19 cellular contexts compared by ENCODE assay signal in genomic region chr21:28177008-28177603, GRCh38.
"Had no signal": no experiment of that assay in that cellular context is flagged by ENCODE, and none has a peak within 500 bp of the region (broad histone marks: within the 10 kb centered on the region; RNA-seq: fewer than 3 reads in every experiment).

No MANE protein-coding gene starts in this region.

- H3K27me3 Mint-ChIP-seq: activated CD8-positive, alpha-beta T cell treated with anti-CD3 and anti-CD28 coated beads for 36 hours; activated naive CD8-positive, alpha-beta T cell treated with anti-CD3 and anti-CD28 coated beads, Interleukin-2, amount 10 ng/mL, durations not matched to agents 7 days and 5 days; activated T-cell treated with anti-CD3 and anti-CD28 coated beads, Interleukin-2, amount 50 U/mL, for 24 hours; memory B cell; stimulated activated naive B cell treated with anti-CD40 and anti-IgM and Interleukin-4, amounts not matched to agents 10 μg/mL and 1 μg/mL and 100 μg/mL, for 72 hours had no signal

- H3K27ac ChIP-seq: body of pancreas, epithelial cell of prostate, ovary, thyroid gland had no signal

- H3K4me3 ChIP-seq: body of pancreas, dorsolateral prefrontal cortex, ovary, thyroid gland had no signal

- FAIRE-seq: colon had no signal

- H3K36me3 Mint-ChIP-seq: activated naive CD8-positive, alpha-beta T cell treated with anti-CD3 and anti-CD28 coated beads, Interleukin-2, amount 10 ng/mL, durations not matched to agents 7 days and 5 days; immature natural killer cell; memory B cell; naive thymus-derived CD8-positive, alpha-beta T cell; stimulated activated naive B cell treated with anti-CD40 and anti-IgM and Interleukin-4, amounts not matched to agents 10 μg/mL and 1 μg/mL and 100 μg/mL, for 72 hours had no signal

- H3K36me3 ChIP-seq: ovary, thyroid gland had no signal

- H3K4me3 Mint-ChIP-seq: activated CD8-positive, alpha-beta T cell treated with anti-CD3 and anti-CD28 coated beads for 36 hours; activated naive CD8-positive, alpha-beta T cell treated with anti-CD3 and anti-CD28 coated beads, Interleukin-2, amount 10 ng/mL, durations not matched to agents 7 days and 5 days; activated T-cell treated with anti-CD3 and anti-CD28 coated beads, Interleukin-2, amount 50 U/mL, for 24 hours; immature natural killer cell; memory B cell; naive thymus-derived CD8-positive, alpha-beta T cell; stimulated activated naive B cell treated with anti-CD40 and anti-IgM and Interleukin-4, amounts not matched to agents 10 μg/mL and 1 μg/mL and 100 μg/mL, for 72 hours had no signal

- H3K27ac Mint-ChIP-seq: activated CD8-positive, alpha-beta T cell treated with anti-CD3 and anti-CD28 coated beads for 36 hours; activated naive CD8-positive, alpha-beta T cell treated with anti-CD3 and anti-CD28 coated beads, Interleukin-2, amount 10 ng/mL, durations not matched to agents 7 days and 5 days; activated T-cell treated with anti-CD3 and anti-CD28 coated beads, Interleukin-2, amount 50 U/mL, for 24 hours; activated T-helper 2 cell treated with anti-CD3 and anti-CD28 coated beads, Interferon-gamma antibody, Interleukin-2, Interleukin-4, amounts not matched to agents 10 μg/mL and 5 μg/mL and 100 μg/mL, durations not matched to agents 14 hours and 24 hours and 36 hours; immature natural killer cell; memory B cell; naive thymus-derived CD8-positive, alpha-beta T cell; stimulated activated naive B cell treated with anti-CD40 and anti-IgM and Interleukin-4, amounts not matched to agents 10 μg/mL and 1 μg/mL and 100 μg/mL, for 72 hours had no signal

- ATAC-seq: activated CD8-positive, alpha-beta T cell treated with anti-CD3 and anti-CD28 coated beads for 36 hours; body of pancreas; naive thymus-derived CD8-positive, alpha-beta T cell; sciatic nerve; stimulated activated naive B cell treated with anti-CD40 and anti-IgM and Interleukin-4, amounts not matched to agents 10 μg/mL and 1 μg/mL and 100 μg/mL, for 72 hours had no signal

- H3K9me3 Mint-ChIP-seq: activated T-helper 2 cell treated with anti-CD3 and anti-CD28 coated beads, Interferon-gamma antibody, Interleukin-2, Interleukin-4, amounts not matched to agents 10 μg/mL and 5 μg/mL and 100 μg/mL, durations not matched to agents 14 hours and 24 hours and 36 hours; memory B cell had no signal

- H3K27me3 ChIP-seq: dorsolateral prefrontal cortex, ovary, thyroid gland had no signal

- H3K9me3 ChIP-seq: ovary, thyroid gland had no signal

- H3K4me1 Mint-ChIP-seq: activated naive CD8-positive, alpha-beta T cell treated with anti-CD3 and anti-CD28 coated beads, Interleukin-2, amount 10 ng/mL, durations not matched to agents 7 days and 5 days; immature natural killer cell; memory B cell; naive thymus-derived CD8-positive, alpha-beta T cell; stimulated activated naive B cell treated with anti-CD40 and anti-IgM and Interleukin-4, amounts not matched to agents 10 μg/mL and 1 μg/mL and 100 μg/mL, for 72 hours had no signal

- DNase-seq: activated CD4-positive, alpha-beta T cell treated with anti-CD3 and anti-CD28 coated beads for 48 hours; activated CD4-positive, CD25-positive, alpha-beta regulatory T cell; activated CD8-positive, alpha-beta T cell treated with anti-CD3 and anti-CD28 coated beads for 36 hours; activated naive CD4-positive, alpha-beta T cell treated with Interleukin-2 at 50 U/mL for 16 hours; activated naive CD8-positive, alpha-beta T cell treated with anti-CD3 and anti-CD28 coated beads, Interleukin-2, amount 10 ng/mL, durations not matched to agents 7 days and 5 days; activated T-cell treated with anti-CD3 and anti-CD28 coated beads, Interleukin-2, amount 50 U/mL, for 24 hours; body of pancreas; dorsolateral prefrontal cortex; immature natural killer cell; naive thymus-derived CD8-positive, alpha-beta T cell; ovary; stimulated activated naive B cell treated with anti-CD40 and anti-IgM and Interleukin-4, amounts not matched to agents 10 μg/mL and 1 μg/mL and 100 μg/mL, for 72 hours; T1000; thyroid gland had no signal

- H3K4me1 ChIP-seq: body of pancreas, thyroid gland had no signal
